In the genomic region with DNA sequence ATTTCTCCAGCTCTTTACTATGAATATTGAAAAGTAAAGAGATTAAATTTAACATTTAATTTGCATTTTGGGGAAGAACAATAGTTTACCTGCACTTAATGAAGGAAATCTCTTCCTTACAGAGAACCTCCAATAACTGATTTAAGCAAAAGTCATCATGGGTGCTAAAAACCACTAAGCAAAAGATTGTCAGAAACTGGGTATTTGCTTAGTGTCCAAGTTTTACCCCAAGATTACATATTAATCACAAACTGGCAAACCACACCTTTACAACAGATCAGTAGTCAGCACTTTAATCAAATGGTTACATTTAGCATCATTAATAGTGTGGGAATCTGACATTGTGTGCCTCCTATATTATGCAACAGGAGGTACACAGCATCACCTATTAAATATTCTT, we compare ENCODE assay signal across 2 cellular contexts.
TF ChIP-seq lines count a peak whose summit lies in the region.

No MANE protein-coding gene starts in this region.

TF ChIP-seq in GM12878, 131 proteins besides CTCF, POLR2A, EP300 and RAD21:
- TF ChIP-seq, protein P1, sequence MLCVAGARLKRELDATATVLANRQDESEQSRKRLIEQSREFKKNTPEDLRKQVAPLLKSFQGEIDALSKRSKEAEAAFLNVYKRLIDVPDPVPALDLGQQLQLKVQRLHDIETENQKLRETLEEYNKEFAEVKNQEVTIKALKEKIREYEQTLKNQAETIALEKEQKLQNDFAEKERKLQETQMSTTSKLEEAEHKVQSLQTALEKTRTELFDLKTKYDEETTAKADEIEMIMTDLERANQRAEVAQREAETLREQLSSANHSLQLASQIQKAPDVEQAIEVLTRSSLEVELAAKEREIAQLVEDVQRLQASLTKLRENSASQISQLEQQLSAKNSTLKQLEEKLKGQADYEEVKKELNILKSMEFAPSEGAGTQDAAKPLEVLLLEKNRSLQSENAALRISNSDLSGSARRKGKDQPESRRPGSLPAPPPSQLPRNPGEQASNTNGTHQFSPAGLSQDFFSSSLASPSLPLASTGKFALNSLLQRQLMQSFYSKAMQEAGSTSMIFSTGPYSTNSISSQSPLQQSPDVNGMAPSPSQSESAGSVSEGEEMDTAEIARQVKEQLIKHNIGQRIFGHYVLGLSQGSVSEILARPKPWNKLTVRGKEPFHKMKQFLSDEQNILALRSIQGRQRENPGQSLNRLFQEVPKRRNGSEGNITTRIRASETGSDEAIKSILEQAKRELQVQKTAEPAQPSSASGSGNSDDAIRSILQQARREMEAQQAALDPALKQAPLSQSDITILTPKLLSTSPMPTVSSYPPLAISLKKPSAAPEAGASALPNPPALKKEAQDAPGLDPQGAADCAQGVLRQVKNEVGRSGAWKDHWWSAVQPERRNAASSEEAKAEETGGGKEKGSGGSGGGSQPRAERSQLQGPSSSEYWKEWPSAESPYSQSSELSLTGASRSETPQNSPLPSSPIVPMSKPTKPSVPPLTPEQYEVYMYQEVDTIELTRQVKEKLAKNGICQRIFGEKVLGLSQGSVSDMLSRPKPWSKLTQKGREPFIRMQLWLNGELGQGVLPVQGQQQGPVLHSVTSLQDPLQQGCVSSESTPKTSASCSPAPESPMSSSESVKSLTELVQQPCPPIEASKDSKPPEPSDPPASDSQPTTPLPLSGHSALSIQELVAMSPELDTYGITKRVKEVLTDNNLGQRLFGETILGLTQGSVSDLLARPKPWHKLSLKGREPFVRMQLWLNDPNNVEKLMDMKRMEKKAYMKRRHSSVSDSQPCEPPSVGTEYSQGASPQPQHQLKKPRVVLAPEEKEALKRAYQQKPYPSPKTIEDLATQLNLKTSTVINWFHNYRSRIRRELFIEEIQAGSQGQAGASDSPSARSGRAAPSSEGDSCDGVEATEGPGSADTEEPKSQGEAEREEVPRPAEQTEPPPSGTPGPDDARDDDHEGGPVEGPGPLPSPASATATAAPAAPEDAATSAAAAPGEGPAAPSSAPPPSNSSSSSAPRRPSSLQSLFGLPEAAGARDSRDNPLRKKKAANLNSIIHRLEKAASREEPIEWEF (IDR thresholded peaks at IDR 0.05; ENCODE audit: insufficient replicate concordance, low read depth, low read length) = no peak
- TF ChIP-seq, protein P2, sequence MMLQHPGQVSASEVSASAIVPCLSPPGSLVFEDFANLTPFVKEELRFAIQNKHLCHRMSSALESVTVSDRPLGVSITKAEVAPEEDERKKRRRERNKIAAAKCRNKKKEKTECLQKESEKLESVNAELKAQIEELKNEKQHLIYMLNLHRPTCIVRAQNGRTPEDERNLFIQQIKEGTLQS (IDR thresholded peaks at IDR 0.05; ENCODE audit: borderline replicate concordance, extremely low read depth, low read depth, low read length) = no peak
- no peak for TF ChIP-seq TCF7 (IDR thresholded peaks at IDR 0.05; ENCODE audit: borderline replicate concordance)
- no peak for TF ChIP-seq JUND (IDR thresholded peaks at IDR 0.05; ENCODE audit: low read depth, low read length)
- no peak for TF ChIP-seq MYB (IDR thresholded peaks at IDR 0.05; ENCODE audit: borderline replicate concordance, low read depth, low read length)
- TF ChIP-seq, protein P3, sequence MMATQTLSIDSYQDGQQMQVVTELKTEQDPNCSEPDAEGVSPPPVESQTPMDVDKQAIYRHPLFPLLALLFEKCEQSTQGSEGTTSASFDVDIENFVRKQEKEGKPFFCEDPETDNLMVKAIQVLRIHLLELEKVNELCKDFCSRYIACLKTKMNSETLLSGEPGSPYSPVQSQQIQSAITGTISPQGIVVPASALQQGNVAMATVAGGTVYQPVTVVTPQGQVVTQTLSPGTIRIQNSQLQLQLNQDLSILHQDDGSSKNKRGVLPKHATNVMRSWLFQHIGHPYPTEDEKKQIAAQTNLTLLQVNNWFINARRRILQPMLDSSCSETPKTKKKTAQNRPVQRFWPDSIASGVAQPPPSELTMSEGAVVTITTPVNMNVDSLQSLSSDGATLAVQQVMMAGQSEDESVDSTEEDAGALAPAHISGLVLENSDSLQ (IDR thresholded peaks at IDR 0.05) = no peak
- TF ChIP-seq ZNF274 (IDR thresholded peaks at IDR 0.05; ENCODE audit: insufficient read depth, insufficient read length) = no peak
- TF ChIP-seq RUNX3 (IDR thresholded peaks at IDR 0.05; ENCODE audit: low read length) = no peak

TF ChIP-seq in neural cell, 6 proteins besides CTCF, POLR2A, EP300 and RAD21:
- TF ChIP-seq POLR2AphosphoS5 (IDR thresholded peaks at IDR 0.05) = no peak
- no peak for TF ChIP-seq SMC3 (conservative IDR thresholded peaks at IDR 0.05; ENCODE audit: poor library complexity)
- TF ChIP-seq MXI1 (conservative IDR thresholded peaks at IDR 0.05; ENCODE audit: poor library complexity, severe bottlenecking) = no peak
- no peak for TF ChIP-seq TAF1 (IDR thresholded peaks at IDR 0.05; ENCODE audit: low read depth)
- no peak for TF ChIP-seq EZH2 (IDR thresholded peaks at IDR 0.05; ENCODE audit: borderline replicate concordance, insufficient read depth, low read length, poor library complexity, severe bottlenecking)
- TF ChIP-seq, protein P4, sequence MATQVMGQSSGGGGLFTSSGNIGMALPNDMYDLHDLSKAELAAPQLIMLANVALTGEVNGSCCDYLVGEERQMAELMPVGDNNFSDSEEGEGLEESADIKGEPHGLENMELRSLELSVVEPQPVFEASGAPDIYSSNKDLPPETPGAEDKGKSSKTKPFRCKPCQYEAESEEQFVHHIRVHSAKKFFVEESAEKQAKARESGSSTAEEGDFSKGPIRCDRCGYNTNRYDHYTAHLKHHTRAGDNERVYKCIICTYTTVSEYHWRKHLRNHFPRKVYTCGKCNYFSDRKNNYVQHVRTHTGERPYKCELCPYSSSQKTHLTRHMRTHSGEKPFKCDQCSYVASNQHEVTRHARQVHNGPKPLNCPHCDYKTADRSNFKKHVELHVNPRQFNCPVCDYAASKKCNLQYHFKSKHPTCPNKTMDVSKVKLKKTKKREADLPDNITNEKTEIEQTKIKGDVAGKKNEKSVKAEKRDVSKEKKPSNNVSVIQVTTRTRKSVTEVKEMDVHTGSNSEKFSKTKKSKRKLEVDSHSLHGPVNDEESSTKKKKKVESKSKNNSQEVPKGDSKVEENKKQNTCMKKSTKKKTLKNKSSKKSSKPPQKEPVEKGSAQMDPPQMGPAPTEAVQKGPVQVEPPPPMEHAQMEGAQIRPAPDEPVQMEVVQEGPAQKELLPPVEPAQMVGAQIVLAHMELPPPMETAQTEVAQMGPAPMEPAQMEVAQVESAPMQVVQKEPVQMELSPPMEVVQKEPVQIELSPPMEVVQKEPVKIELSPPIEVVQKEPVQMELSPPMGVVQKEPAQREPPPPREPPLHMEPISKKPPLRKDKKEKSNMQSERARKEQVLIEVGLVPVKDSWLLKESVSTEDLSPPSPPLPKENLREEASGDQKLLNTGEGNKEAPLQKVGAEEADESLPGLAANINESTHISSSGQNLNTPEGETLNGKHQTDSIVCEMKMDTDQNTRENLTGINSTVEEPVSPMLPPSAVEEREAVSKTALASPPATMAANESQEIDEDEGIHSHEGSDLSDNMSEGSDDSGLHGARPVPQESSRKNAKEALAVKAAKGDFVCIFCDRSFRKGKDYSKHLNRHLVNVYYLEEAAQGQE (IDR thresholded peaks at IDR 0.05; ENCODE audit: borderline replicate concordance) = no peak
